ENCODE assay signal across 26 cellular contexts in the genomic region with DNA sequence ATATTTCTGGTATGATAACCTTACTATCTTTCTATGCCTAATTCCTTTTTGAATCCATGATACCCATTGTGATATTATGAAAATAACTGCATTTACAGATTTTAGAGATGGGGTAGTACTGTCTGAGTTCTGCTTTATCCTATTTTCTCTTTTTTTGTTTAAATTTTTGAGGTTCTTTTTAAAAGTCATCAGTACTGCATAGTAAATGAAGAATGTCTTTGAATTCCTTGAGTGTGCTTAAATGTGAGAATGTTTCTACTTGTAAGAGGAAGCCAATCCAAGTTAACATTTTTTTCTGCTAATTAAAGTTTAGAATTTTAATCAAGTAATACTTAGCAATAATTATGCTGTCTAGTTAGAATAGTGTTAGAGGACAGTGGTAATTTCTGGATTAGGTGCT.
"Had no signal": no experiment of that assay in that cellular context is flagged by ENCODE, and none has a peak within 500 bp of the region (broad histone marks: within the 10 kb centered on the region; RNA-seq: fewer than 3 reads in every experiment).

No MANE protein-coding gene starts in this region.

- DNase-seq: activated CD4-positive, alpha-beta T cell treated with anti-CD3 and anti-CD28 coated beads for 4 hours; activated CD4-positive, alpha-beta T cell treated with anti-CD3 and anti-CD28 coated beads, Interleukin-2, amount 50 U/mL, for 4 hours; activated naive CD4-positive, alpha-beta T cell; activated T-cell treated with anti-CD3 and anti-CD28 coated beads for 4 hours; activated T-cell treated with anti-CD3 and anti-CD28 coated beads, Interleukin-2, amount 50 U/mL, for 72 hours; cerebellar nuclear complex; effector memory CD8-positive, alpha-beta T cell; foreskin fibroblast; heart left ventricle; kidney glomerular epithelial cell; mesendoderm; naive thymus-derived CD4-positive, alpha-beta T cell; nucleus accumbens; pancreas; stimulated activated CD4-positive, alpha-beta T cell treated with anti-CD3 and anti-CD28 coated beads, Interleukin-15, amount 100 ng/mL, for 24 hours; stimulated activated CD4-positive, alpha-beta T cell treated with anti-CD3 and anti-CD28 coated beads, Interleukin-2, amount 100 ng/mL, for 24 hours; stimulated activated naive CD8-positive, alpha-beta T cell treated with anti-CD3 and anti-CD28 coated beads, Interleukin-15, Interleukin-2, amounts not matched to agents 100 U/mL and 50 U/mL, for 24 hours; upper lobe of left lung had no signal

- H3K36me3 ChIP-seq: heart left ventricle, pancreas, right atrium auricular region, upper lobe of left lung, vagina had no signal

- ATAC-seq: activated naive CD4-positive, alpha-beta T cell treated with anti-CD3 and anti-CD28 coated beads, Interleukin-2, amount 50 U/mL, for 72 hours; activated T-cell treated with anti-CD3 and anti-CD28 coated beads, Interleukin-2, amount 50 U/mL, for 72 hours; effector memory CD8-positive, alpha-beta T cell; esophagus mucosa; heart left ventricle; left lobe of liver; naive thymus-derived CD4-positive, alpha-beta T cell; pancreas; stimulated activated naive CD8-positive, alpha-beta T cell treated with anti-CD3 and anti-CD28 coated beads, Interleukin-15, Interleukin-2, amounts not matched to agents 100 U/mL and 50 U/mL, for 24 hours had no signal

- H3K27me3 Mint-ChIP-seq: effector memory CD8-positive, alpha-beta T cell; naive thymus-derived CD4-positive, alpha-beta T cell had no signal

- H3K4me3 ChIP-seq: coronary artery, heart left ventricle, lung, pancreas, right atrium auricular region, upper lobe of left lung, vagina had no signal

- H3K4me1 ChIP-seq: vagina had no signal

- H3K4me3 Mint-ChIP-seq: activated T-cell treated with anti-CD3 and anti-CD28 coated beads, Interleukin-2, amount 50 U/mL, for 72 hours; effector memory CD8-positive, alpha-beta T cell; naive thymus-derived CD4-positive, alpha-beta T cell; neural crest cell had no signal

- H3K9me3 ChIP-seq: heart left ventricle, pancreas, right atrium auricular region, upper lobe of left lung, vagina had no signal

- H3K27ac ChIP-seq: coronary artery, heart left ventricle, pancreas, right atrium auricular region, upper lobe of left lung, vagina had no signal

- H3K9me3 Mint-ChIP-seq: effector memory CD8-positive, alpha-beta T cell had no signal

- H3K27me3 ChIP-seq: heart left ventricle, pancreas, right atrium auricular region, upper lobe of left lung, vagina had no signal

- H3K27ac Mint-ChIP-seq: activated naive CD4-positive, alpha-beta T cell treated with anti-CD3 and anti-CD28 coated beads, Interleukin-2, amount 50 U/mL, for 72 hours; activated T-cell treated with anti-CD3 and anti-CD28 coated beads, Interleukin-2, amount 50 U/mL, for 72 hours had no signal
